8 cellular contexts compared by ENCODE assay signal in genomic region chr14:39169541-39169900, GRCh38. TPM values are rescaled to one million over a fixed set of nuclear protein-coding genes. Genes with fewer than 3 reads are reported as not detected.
DNase-seq lines count a peak whose midpoint lies in the region; ATAC-seq lines count a peak whose summit lies in the region.

No MANE protein-coding gene starts in this region.

- WGBS in urinary bladder = under 1% methylated on average over 7 of the region's 7 CpGs

- peak overlapping the region; percentile 99 for H3K27ac Mint-ChIP-seq in central memory CD8-positive, alpha-beta T cell (ENCODE audit: low read depth)

- peak overlapping the region; percentile 88 for H3K4me3 Mint-ChIP-seq in central memory CD8-positive, alpha-beta T cell

- peak overlapping the region; percentile 96 for H3K27ac ChIP-seq in urinary bladder (ENCODE audit: low read depth)

- H3K27me3 Mint-ChIP-seq in central memory CD8-positive, alpha-beta T cell = no peaks in the 10 kb centered on the region

- H3K4me3 ChIP-seq in urinary bladder (ENCODE audit: low read depth, low read length) = peak overlapping the region; percentile 90

- H3K9me3 Mint-ChIP-seq in central memory CD8-positive, alpha-beta T cell = no peaks in the 10 kb centered on the region

- peaks cover 53% of the 10 kb centered on the region for H3K4me1 Mint-ChIP-seq in central memory CD8-positive, alpha-beta T cell

- peaks cover 16% of the 10 kb centered on the region for H3K36me3 Mint-ChIP-seq in central memory CD8-positive, alpha-beta T cell (ENCODE audit: insufficient read depth)

- no peak for ATAC-seq in central memory CD8-positive, alpha-beta T cell (replicated peaks; ENCODE audit: extremely low read depth, poor library complexity, severe bottlenecking)
- no peak for ATAC-seq in HG02763 (IDR thresholded peaks at IDR 0.05; ENCODE audit: unreplicated experiment)

- DNase-seq in NCI-H2107 treated with DMSO at 0.1 percent for 48 hours (lab: John Stamatoyannopoulos, UW; ENCODE audit: unreplicated experiment) (peak; percentile 74), NCI-H2107 (lab: John Stamatoyannopoulos, UW) (no peak), Kasumi-1 (lab: John Stamatoyannopoulos, UW) (peak; percentile 49 to 52), medulla oblongata (ENCODE audit: extremely low spot score) (peak; percentile 36), iPS-NIHi7 (ENCODE audit: extremely low spot score) (no peak)
- no peak for DNase-seq in central memory CD8-positive, alpha-beta T cell (ENCODE audit: low spot score in 2 of 2)

- H3K36me3 ChIP-seq in urinary bladder (ENCODE audit: insufficient read depth) = no peaks in the 10 kb centered on the region

- H3K4me1 ChIP-seq in urinary bladder (ENCODE audit: insufficient read depth) = peaks cover 2% of the 10 kb centered on the region

RNA-seq across cellular contexts. Expression of gene TRAPPC6B, which starts 0.6 kb away (rescaled TPM):
- 51.3 TPM for total RNA-seq in urinary bladder
- 25.0 TPM for polyA plus RNA-seq in urinary bladder

RNA-seq across cellular contexts. Expression of gene PNN, which starts 5.5 kb away (rescaled TPM):
- total RNA-seq in urinary bladder = 38.4 TPM
- polyA plus RNA-seq in urinary bladder = 35.7 TPM

RNA-seq across cellular contexts. Expression of gene GEMIN2, which starts 55.4 kb away (rescaled TPM):
- total RNA-seq in urinary bladder = 33.5 TPM
- 8.6 TPM for polyA plus RNA-seq in urinary bladder

Comparison
In these comparisons a context has a peak if more than half of its experiments do, and no peak if none do; other contexts are left out.
1. DNase-seq: peak in NCI-H2107 treated with DMSO at 0.1 percent for 48 hours (single experiment), Kasumi-1 (2 of 2) and medulla oblongata (single experiment); none in NCI-H2107 (single experiment), central memory CD8-positive, alpha-beta T cell (0 of 2) and iPS-NIHi7 (single experiment).